18 cellular contexts compared by ENCODE assay signal in genomic region chr4:182495111-182495510, GRCh38.
A peak's percentile ranks its signal among the peaks of the same experiment; 100 is the strongest.
DNase-seq lines count a peak whose midpoint lies in the region; TF ChIP-seq lines count a peak whose summit lies in the region.
"Had no signal": no experiment of that assay in that cellular context is flagged by ENCODE, and none has a peak within 500 bp of the region (broad histone marks: within the 10 kb centered on the region; RNA-seq: fewer than 3 reads in every experiment).

No MANE protein-coding gene starts in this region.

- H3K4me2 ChIP-seq in KMS-11 (peak overlapping the region; percentile 88), OCI-LY3 (ENCODE audit: low read length) (peak overlapping the region; percentile 5; the same call in 1 of the 2 replicates)
- H3K4me2 ChIP-seq: BLaER1, SK-N-SH had no signal

- no peaks in the 10 kb centered on the region for H3K9me3 ChIP-seq in OCI-LY3 (ENCODE audit: insufficient read depth, low read length)
- no peaks in the 10 kb centered on the region for H3K9me3 ChIP-seq in ovary
- H3K9me3 ChIP-seq: BLaER1, SK-N-SH had no signal

- intact Hi-C loops in ovary (cut with DNase I) = loop anchor here in 1 of 4 donors (10.0 kb wide), 1 partner anchor 310 kb away; no protein-coding TSS in a partner anchor

- no peaks in the 10 kb centered on the region for H3K36me3 ChIP-seq in KMS-11 (ENCODE audit: insufficient read depth)
- H3K36me3 ChIP-seq in OCI-LY3 (replicated peaks; ENCODE audit: low read depth, low read length) = no peaks in the 10 kb centered on the region
- H3K36me3 ChIP-seq in ovary = no peaks in the 10 kb centered on the region
- H3K36me3 ChIP-seq: BLaER1 had no signal

- no peak overlapping the region for H3K9ac ChIP-seq in KMS-11
- no peak overlapping the region for H3K9ac ChIP-seq in OCI-LY3 (ENCODE audit: low read length)
- H3K9ac ChIP-seq: BLaER1, GM23248, SK-N-SH had no signal

- no peak for TF ChIP-seq POLR2A in ovary (IDR thresholded peaks at IDR 0.05)

- TF ChIP-seq EP300 in ovary (IDR thresholded peaks at IDR 0.05) = no peak

- 65 to 81% (median 75%) methylated on average over 6 of the region's 6 CpGs for WGBS in ovary, 3 donors

- peak; percentile 8 for DNase-seq in NCI-H2171 treated with DMSO at 0.1 percent for 48 hours (lab: John Stamatoyannopoulos, UW)
- DNase-seq in NCI-H2171 (lab: John Stamatoyannopoulos, UW) = no peak
- no peak for DNase-seq in SKM-1 treated with dmso at 0.1 percent for 144 hours (lab: John Stamatoyannopoulos, UW; ENCODE audit: unreplicated experiment)
- no peak for DNase-seq in activated CD8-positive, alpha-beta memory T cell treated with anti-CD3 and anti-CD28 coated beads for 24 hours
- no peak for DNase-seq in ovary
- DNase-seq: CD8-positive, alpha-beta T cell; DND-41; GM23248; Kasumi-1; MM.1S; NCI-H1092 treated with DMSO at 0.1 percent for 48 hours; NCI-H2081 treated with DMSO at 0.1 percent for 48 hours; NCI-H82; Right ventricle myocardium superior; SK-N-SH had no signal

- TF ChIP-seq CTCF in KMS-11 (conservative IDR thresholded peaks at IDR 0.05; ENCODE audit: low read depth, low read length) = no peak
- TF ChIP-seq CTCF in OCI-LY3 (IDR thresholded peaks at IDR 0.05; ENCODE audit: low read depth, low read length) = no peak
- TF ChIP-seq CTCF in ovary (IDR thresholded peaks at IDR 0.05) = no peak

- H3K4me1 ChIP-seq in KMS-11 (ENCODE audit: low read depth, poor library complexity, severe bottlenecking) (peaks cover 68% of the 10 kb centered on the region), OCI-LY3 (ENCODE audit: low read length) (peaks cover 10% of the 10 kb centered on the region), ovary (ENCODE audit: insufficient read depth) (no peaks in the 10 kb centered on the region)

- H3K27me3 ChIP-seq in KMS-11 (ENCODE audit: insufficient read depth, low read depth) = no peaks in the 10 kb centered on the region
- no peaks in the 10 kb centered on the region for H3K27me3 ChIP-seq in OCI-LY3 (ENCODE audit: low read depth, low read length)
- no peaks in the 10 kb centered on the region for H3K27me3 ChIP-seq in ovary
- H3K27me3 ChIP-seq: BLaER1 had no signal

- peak overlapping the region; percentile 69; the same call in 1 of the 2 replicates for H3K27ac ChIP-seq in KMS-11
- H3K27ac ChIP-seq in OCI-LY3 (ENCODE audit: low read length) = no peak overlapping the region
- no peak overlapping the region for H3K27ac ChIP-seq in ovary
- H3K27ac ChIP-seq: BLaER1, GM23248 had no signal

- H4K20me1 ChIP-seq in KMS-11 (ENCODE audit: insufficient read depth) (no peaks in the 10 kb centered on the region), OCI-LY3 (ENCODE audit: insufficient read depth, low read length) (no peaks in the 10 kb centered on the region)
- H4K20me1 ChIP-seq: BLaER1 had no signal

- no peaks in the 10 kb centered on the region; the same call in 1 of the 2 replicates for H3K79me2 ChIP-seq in KMS-11 (ENCODE audit: insufficient read depth, low read depth)
- no peaks in the 10 kb centered on the region for H3K79me2 ChIP-seq in OCI-LY3 (ENCODE audit: low read length)

- H3K4me3 ChIP-seq in KMS-11 (IDR thresholded peaks at IDR 0.05; ENCODE audit: insufficient read depth, low read depth, low read length) = no peak overlapping the region
- no peak overlapping the region for H3K4me3 ChIP-seq in OCI-LY3 (ENCODE audit: low read length)
- no peak overlapping the region for H3K4me3 ChIP-seq in ovary
- H3K4me3 ChIP-seq: BLaER1, GM23248 had no signal

- H2AFZ ChIP-seq in KMS-11 (ENCODE audit: low read depth) = no peak overlapping the region
- H2AFZ ChIP-seq in OCI-LY3 (ENCODE audit: low read depth, low read length) = no peak overlapping the region
- H2AFZ ChIP-seq: GM23248 had no signal
